Comparison of ENCODE assay signal across 26 cellular contexts in the genomic region with DNA sequence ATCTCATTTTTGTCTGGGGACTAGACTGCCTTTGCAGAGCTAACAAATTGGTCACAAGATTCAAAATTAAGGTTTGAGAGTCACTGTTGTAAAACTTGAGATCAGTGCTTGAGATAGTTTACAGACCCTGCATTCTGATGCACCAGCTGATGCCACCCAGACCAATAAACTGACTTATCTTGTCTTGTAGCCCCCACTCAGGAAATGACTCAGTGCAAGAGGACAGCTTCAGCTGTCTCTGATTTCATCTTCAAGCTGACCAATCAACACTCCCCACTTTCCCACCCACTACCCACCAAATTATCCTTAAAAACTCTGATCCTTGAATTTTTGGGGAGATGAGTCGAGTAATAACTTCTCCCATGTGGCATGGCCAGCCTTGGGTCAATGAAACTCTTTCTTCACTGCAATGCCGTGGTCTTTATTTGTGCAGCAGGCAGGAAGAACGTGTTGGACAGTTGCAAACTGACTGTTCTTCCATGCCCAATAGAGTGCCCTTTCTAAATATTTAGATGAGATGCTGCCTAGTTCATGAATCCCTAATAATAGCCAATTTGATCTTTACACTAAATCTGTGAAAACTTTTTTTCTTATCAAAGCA. TPM values are rescaled to one million over a fixed set of nuclear protein-coding genes. Genes with fewer than 3 reads are reported as not detected.
DNase-seq lines count a peak whose midpoint lies in the region; ATAC-seq and TF ChIP-seq lines count a peak whose summit lies in the region.
"Had no signal": no experiment of that assay in that cellular context is flagged by ENCODE, and none has a peak within 500 bp of the region (broad histone marks: within the 10 kb centered on the region; RNA-seq: fewer than 3 reads in every experiment).

No MANE protein-coding gene starts in this region.

- peaks cover 7% of the 10 kb centered on the region for H3K36me3 Mint-ChIP-seq in type B pancreatic cell

- ATAC-seq in HG02970 (IDR thresholded peaks at IDR 0.05; ENCODE audit: low FRiP score, unreplicated experiment), result no peak
- ATAC-seq in GM18867 (IDR thresholded peaks at IDR 0.05; ENCODE audit: unreplicated experiment), result no peak
- ATAC-seq: activated CD8-positive, alpha-beta T cell treated with anti-CD3 and anti-CD28 coated beads for 36 hours; left cardiac atrium had no signal

- H3K27me3 Mint-ChIP-seq in type B pancreatic cell, result no peaks in the 10 kb centered on the region

- H3K27ac Mint-ChIP-seq in type B pancreatic cell, result peak overlapping the region; percentile 86
- H3K27ac Mint-ChIP-seq: activated CD8-positive, alpha-beta T cell treated with anti-CD3 and anti-CD28 coated beads for 36 hours; B cell; nephron had no signal

- peaks cover 4% of the 10 kb centered on the region for H3K4me1 Mint-ChIP-seq in type B pancreatic cell (ENCODE audit: unreplicated experiment)
- H3K4me1 Mint-ChIP-seq: B cell, nephron had no signal

- H3K9me3 Mint-ChIP-seq in type B pancreatic cell, result peaks cover 9% of the 10 kb centered on the region

- TF ChIP-seq CTCF in fibroblast of villous mesenchyme (IDR thresholded peaks at IDR 0.05; ENCODE audit: insufficient read depth, low read depth, low read length) (no peak), type B pancreatic cell (conservative IDR thresholded peaks at IDR 0.05) (no peak)

- no peak overlapping the region for H3K4me3 ChIP-seq in fibroblast of villous mesenchyme (ENCODE audit: low read depth, low read length)
- H3K4me3 ChIP-seq: esophagus muscularis mucosa, sigmoid colon had no signal

- H3K4me3 Mint-ChIP-seq in type B pancreatic cell, result no peak overlapping the region
- H3K4me3 Mint-ChIP-seq: activated CD8-positive, alpha-beta T cell treated with anti-CD3 and anti-CD28 coated beads for 36 hours; B cell; nephron had no signal

- DNase-seq in ELR (ENCODE audit: low read depth) (peak; percentile 35), RKO (ENCODE audit: low spot score) (peak; percentile 15), fibroblast of villous mesenchyme (ENCODE audit: low read depth) (peak; percentile 58), type B pancreatic cell (ENCODE audit: extremely low spot score, unreplicated experiment) (no peak), GF-D8 (lab: John Stamatoyannopoulos, UW) (no peak)
- DNase-seq: activated CD4-positive, CD25-positive, alpha-beta regulatory T cell; activated CD8-positive, alpha-beta T cell treated with anti-CD3 and anti-CD28 coated beads for 36 hours; amniotic stem cell; central memory CD4-positive, alpha-beta T cell; left cardiac atrium; NCI-H1048; NCI-H1930; NCI-H345; sigmoid colon; stimulated activated CD4-positive, alpha-beta T cell treated with anti-CD3 and anti-CD28 coated beads, Interleukin-1b, Interleukin-23, amount 100 ng/mL, for 48 hours; stimulated activated naive CD4-positive, alpha-beta T cell had no signal

RNA-seq across cellular contexts. Expression of gene PROKR2, which starts 48.3 kb away (rescaled TPM):
- total RNA-seq in fibroblast of villous mesenchyme (not detected in 2 replicates), type B pancreatic cell (ENCODE audit: low replicate concordance) (4.8 and 5.9 TPM in 2 replicates)
- total RNA-seq: activated CD8-positive, alpha-beta T cell treated with anti-CD3 and anti-CD28 coated beads for 36 hours; B cell; esophagus muscularis mucosa; G401; glomerular endothelial cell; left cardiac atrium; mesenteric fat pad; sigmoid colon; SK-MEL-5; T-helper 2 cell treated with Interferon-gamma antibody and Interleukin-4, amounts not matched to agents 100 ng/mL and 5 ng/mL, for 36 hours had no signal

Comparison
In these comparisons a context has a peak if more than half of its experiments do, and no peak if none do; other contexts are left out.
1. DNase-seq: peak in ELR (single experiment), RKO (single experiment) and fibroblast of villous mesenchyme (single experiment); none in type B pancreatic cell (single experiment) and GF-D8 (single experiment).